ENCODE assay signal across 11 cellular contexts in the genomic region with DNA sequence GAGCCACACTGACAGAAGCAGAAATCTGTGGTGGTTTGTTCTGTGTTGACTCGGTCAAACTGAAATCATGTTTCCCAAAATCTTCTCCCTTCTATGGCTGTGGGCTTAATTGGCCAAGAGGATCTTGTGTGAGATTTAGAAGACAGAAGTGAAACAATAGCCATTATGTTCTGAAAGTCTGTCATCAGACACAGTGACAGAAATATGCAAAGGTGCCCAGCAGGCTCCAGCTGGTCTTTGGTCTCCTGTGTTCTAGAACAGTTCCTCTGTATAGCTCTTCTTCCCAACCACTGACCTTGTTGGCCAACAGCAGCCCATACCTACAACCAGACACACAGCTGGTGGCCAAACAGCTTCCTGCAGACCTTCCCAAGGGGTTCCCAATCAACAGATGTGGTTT. TPM values are rescaled to one million over a fixed set of nuclear protein-coding genes. Genes with fewer than 3 reads are reported as not detected.
DNase-seq lines count a peak whose midpoint lies in the region; ATAC-seq and TF ChIP-seq lines count a peak whose summit lies in the region.
"Had no signal": no experiment of that assay in that cellular context is flagged by ENCODE, and none has a peak within 500 bp of the region (broad histone marks: within the 10 kb centered on the region; RNA-seq: fewer than 3 reads in every experiment).

No MANE protein-coding gene starts in this region.

- peak; percentile 52 to 85 for DNase-seq in NOMO-1 (lab: John Stamatoyannopoulos, UW; ENCODE audit: unreplicated experiment in 2 of 2)
- no peak for DNase-seq in brain microvascular endothelial cell
- no peak for DNase-seq in Calu3
- DNase-seq in NCI-H526 treated with DMSO at 0.1 percent for 48 hours (lab: John Stamatoyannopoulos, UW): no peak
- no peak for DNase-seq in activated CD4-positive, alpha-beta T cell treated with anti-CD3 and anti-CD28 coated beads, Interleukin-2, amount 50 U/mL, for 1 hour
- DNase-seq: naive thymus-derived CD8-positive, alpha-beta T cell; stimulated activated CD4-positive, alpha-beta T cell treated with anti-CD3 and anti-CD28 coated beads, Interleukin-15, amount 100 ng/mL, for 24 hours had no signal

- no peaks in the 10 kb centered on the region for H3K36me3 Mint-ChIP-seq in Calu3 (ENCODE audit: insufficient read depth, unreplicated experiment)
- H3K36me3 Mint-ChIP-seq: naive thymus-derived CD8-positive, alpha-beta T cell had no signal

- H3K4me3 Mint-ChIP-seq in Calu3 (ENCODE audit: low read depth, unreplicated experiment): no peak overlapping the region
- H3K4me3 Mint-ChIP-seq: B cell; naive thymus-derived CD8-positive, alpha-beta T cell had no signal

- in situ Hi-C loops in brain microvascular endothelial cell (cut with HindIII; ENCODE audit: low pct_ligation_motif_present, low sequenced_read_pairs): no loop called here

- H3K4me1 Mint-ChIP-seq in Calu3 (ENCODE audit: low read depth, unreplicated experiment): peaks cover 2% of the 10 kb centered on the region

- no peaks in the 10 kb centered on the region for H3K9me3 Mint-ChIP-seq in Calu3 (ENCODE audit: low read depth, unreplicated experiment)

- TF ChIP-seq CTCF in brain microvascular endothelial cell (IDR thresholded peaks at IDR 0.05; ENCODE audit: low read depth, low read length, missing control alignments) (no peak), Calu3 (IDR thresholded peaks at IDR 0.05; ENCODE audit: unreplicated experiment) (no peak)

- no peaks in the 10 kb centered on the region for H3K36me3 ChIP-seq in brain microvascular endothelial cell (replicated peaks)

- no TSS peak for BruUV-seq in Calu3 (replicated peaks; lab: Mats Ljungman, UMichigan)

- H3K27ac Mint-ChIP-seq in Calu3 (ENCODE audit: unreplicated experiment): no peak overlapping the region
- H3K27ac Mint-ChIP-seq: B cell; naive thymus-derived CD8-positive, alpha-beta T cell had no signal

- CTCF ChIA-PET in Calu3 (lab: Charles Lee): no interaction called here

- no peak overlapping the region for H3K4me3 ChIP-seq in brain microvascular endothelial cell (ENCODE audit: low read depth, low read length)

- no peaks in the 10 kb centered on the region for H3K27me3 ChIP-seq in brain microvascular endothelial cell (replicated peaks)

- intact Hi-C loops in Calu3 (cut with micrococcal nuclease; ENCODE audit: unreplicated experiment): no loop called here

- peaks cover 34% of the 10 kb centered on the region for H3K27me3 Mint-ChIP-seq in Calu3 (ENCODE audit: unreplicated experiment)

- peak; percentile 93 for ATAC-seq in GM18499 (IDR thresholded peaks at IDR 0.05; ENCODE audit: insufficient read depth, unreplicated experiment)
- ATAC-seq in GM21367 (IDR thresholded peaks at IDR 0.05; ENCODE audit: unreplicated experiment): peak; percentile 96
- ATAC-seq in HG03060 (IDR thresholded peaks at IDR 0.05; ENCODE audit: low read depth, unreplicated experiment): peak; percentile 85
- ATAC-seq: naive thymus-derived CD8-positive, alpha-beta T cell had no signal

- H3K27ac ChIP-seq in brain microvascular endothelial cell: no peak overlapping the region

RNA-seq across cellular contexts. Expression of a gene that starts 25.0 kb away (rescaled TPM):
- 10.3 and 15.8 TPM in 2 replicates for total RNA-seq in Calu3 (2022)

Comparison
In these comparisons a context has a peak if more than half of its experiments do, and no peak if none do; other contexts are left out.
1. DNase-seq: peak in NOMO-1 (2 of 2); none in brain microvascular endothelial cell (single experiment), Calu3 (single experiment), NCI-H526 treated with DMSO at 0.1 percent for 48 hours (single experiment) and activated CD4-positive, alpha-beta T cell treated with anti-CD3 and anti-CD28 coated beads, Interleukin-2, amount 50 U/mL, for 1 hour (single experiment).
2. Peak in every context shown above with its lines, with median percentiles within 50 percentile points of each other: ATAC-seq.